In the genomic region with DNA sequence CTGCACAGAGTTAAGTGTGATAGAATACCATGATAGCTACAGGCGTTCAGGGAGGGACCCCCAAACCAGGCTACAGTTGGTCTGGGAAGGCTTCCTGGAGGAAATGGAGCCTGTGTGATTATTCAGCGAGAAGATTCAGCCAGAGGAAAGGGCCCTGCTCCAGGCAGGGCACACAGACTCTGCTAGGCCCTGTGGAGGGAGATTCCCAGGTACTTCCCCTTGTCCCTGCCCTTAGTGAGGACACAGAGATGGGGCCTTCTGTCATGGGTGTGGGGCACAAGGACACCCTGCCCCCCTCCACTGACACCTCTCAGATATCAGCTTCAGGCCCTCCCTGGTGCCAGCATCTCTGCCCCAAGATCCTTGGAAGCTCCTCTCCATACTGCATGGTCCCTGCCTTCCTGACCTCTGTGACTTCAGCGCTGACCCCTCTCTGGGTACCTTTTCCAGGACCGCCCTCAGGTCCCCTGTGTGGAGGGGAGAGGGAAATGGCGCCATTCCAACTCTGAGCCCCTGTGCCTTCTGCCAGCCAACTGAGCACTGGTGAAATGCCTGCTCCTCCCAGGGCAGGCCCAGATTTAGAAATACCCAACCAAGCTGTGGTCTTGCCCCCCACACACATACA, we compare ENCODE assay signal across 29 cellular contexts. TPM values are rescaled to one million over a fixed set of nuclear protein-coding genes. Genes with fewer than 3 reads are reported as not detected.
DNase-seq lines count a peak whose midpoint lies in the region; ATAC-seq, FAIRE-seq and TF ChIP-seq lines count a peak whose summit lies in the region.
"Had no signal": no experiment of that assay in that cellular context is flagged by ENCODE, and none has a peak within 500 bp of the region (broad histone marks: within the 10 kb centered on the region; RNA-seq: fewer than 3 reads in every experiment).

No MANE protein-coding gene starts in this region.

- no peak for TF ChIP-seq EP300 in sigmoid colon (IDR thresholded peaks at IDR 0.05)

- peaks cover 0 to 12% (median 0%) of the 10 kb centered on the region in 11 experiments; a peak in 2 of 22 replicates for H4K20me1 ChIP-seq in BLaER1 treated with 17β-estradiol and CSF1 and Interleukin-3, amounts not matched to agents 10 nM and 100 nM

- H3K4me2 ChIP-seq in BLaER1 treated with 17β-estradiol and CSF1 and Interleukin-3, amounts not matched to agents 10 nM and 100 nM, result peak overlapping the region in 4 of 11 experiments; percentile 15 to 88 (median 80); a peak in 6 of 22 replicates
- H3K4me2 ChIP-seq: A549 had no signal

- WGBS in sigmoid colon, 2 donors, result 92% methylated on average over 5 of the region's 5 CpGs

- no peak for FAIRE-seq in kidney (lab: Jason Lieb, UNC)
- FAIRE-seq: A549 had no signal

- peak overlapping the region in 3 of 11 experiments; percentile 9 to 23 (median 10); a peak in 1 of 22 replicates for H3K9ac ChIP-seq in BLaER1 treated with 17β-estradiol and CSF1 and Interleukin-3, amounts not matched to agents 10 nM and 100 nM
- H3K9ac ChIP-seq in kidney (ENCODE audit: low read length in 2 of 2), result no peak overlapping the region

- intact Hi-C loops in kidney (cut with DNase I) (loop anchor here (5.0 kb wide), 1 partner anchor 55 kb away; no protein-coding TSS in a partner anchor), sigmoid colon (cut with DNase I) (no loop called here)

- H3K36me3 ChIP-seq in BLaER1 treated with 17β-estradiol and CSF1 and Interleukin-3, amounts not matched to agents 10 nM and 100 nM, result peaks cover 0 to 14% (median 0%) of the 10 kb centered on the region in 11 experiments; a peak in 3 of 22 replicates
- H3K36me3 ChIP-seq in kidney (ENCODE audit: control insufficient read depth in 1 of 2, insufficient read depth in 2 of 2, low read length in 2 of 2) (peaks cover 6 to 7% of the 10 kb centered on the region in 2 donors), sigmoid colon (no peaks in the 10 kb centered on the region)
- H3K36me3 ChIP-seq: HAP-1, SJCRH30 had no signal

- peaks cover 29 to 52% (median 45%) of the 10 kb centered on the region in 10 experiments for H3K4me1 ChIP-seq in BLaER1 treated with 17β-estradiol and CSF1 and Interleukin-3, amounts not matched to agents 10 nM and 100 nM
- H3K4me1 ChIP-seq in kidney (ENCODE audit: control insufficient read depth in 1 of 2, insufficient read depth in 1 of 2, low read depth in 1 of 2, low read length in 2 of 2) (peaks cover 0 to 5% of the 10 kb centered on the region in 2 donors), sigmoid colon (peaks cover 0 to 34% (median 5%) of the 10 kb centered on the region in 4 donors)
- H3K4me1 ChIP-seq: A549, HAP-1 had no signal

- ATAC-seq in HG03097 (IDR thresholded peaks at IDR 0.05; ENCODE audit: low FRiP score, unreplicated experiment), result no peak
- ATAC-seq: A549, PC-3, SK-N-SH treated with all-trans-retinoic acid at 6 μM for 48 hours had no signal

- peak; percentile 60 for DNase-seq in GM13976 (ENCODE audit: low spot score)
- DNase-seq in kidney, result peak; percentile 45
- peak; percentile 56 for DNase-seq in sigmoid colon
- no peak for DNase-seq in NCI-H1694 treated with DMSO at 0.1 percent for 48 hours (lab: John Stamatoyannopoulos, UW)
- DNase-seq in occipital lobe (lab: John Stamatoyannopoulos, UW), result no peak
- DNase-seq: AML-193; C1 segment of cervical spinal cord; CD4-positive, alpha-beta memory T cell; COR-L47; DMS53; GOT3; HFFc6; Karpas-422; NCI-H1092 treated with DMSO at 0.1 percent for 48 hours; NCI-H1436; NCI-H187 treated with DMSO at 0.1 percent for 48 hours; NCI-H446; NCI-H524 treated with DMSO at 0.1 percent for 48 hours; NCI-H774; PC-3; SJCRH30 had no signal

- no peaks in the 10 kb centered on the region for H3K27me3 ChIP-seq in BLaER1 treated with 17β-estradiol and CSF1 and Interleukin-3, amounts not matched to agents 10 nM and 100 nM
- no peaks in the 10 kb centered on the region for H3K27me3 ChIP-seq in sigmoid colon
- H3K27me3 ChIP-seq: SJCRH30 had no signal

- H3K27ac ChIP-seq in BLaER1 treated with 17β-estradiol and CSF1 and Interleukin-3, amounts not matched to agents 10 nM and 100 nM, result peak overlapping the region in 6 of 11 experiments; percentile 11 to 82 (median 52); a peak in 8 of 22 replicates
- no peak overlapping the region for H3K27ac ChIP-seq in kidney (ENCODE audit: low read depth in 2 of 2, low read length in 2 of 2)
- H3K27ac ChIP-seq in sigmoid colon, result peak overlapping the region in 1 of 4 donors; percentile 3
- H3K27ac ChIP-seq: A549, HL-60, SJCRH30 had no signal

- no peak overlapping the region for H3K4me3 ChIP-seq in BLaER1 treated with 17β-estradiol and CSF1 and Interleukin-3, amounts not matched to agents 10 nM and 100 nM
- H3K4me3 ChIP-seq in kidney (ENCODE audit: low read length in 2 of 2), result no peak overlapping the region
- no peak overlapping the region for H3K4me3 ChIP-seq in sigmoid colon
- H3K4me3 ChIP-seq: A549, HAP-1, SJCRH30 had no signal

- no peak for TF ChIP-seq POLR2A in sigmoid colon (IDR thresholded peaks at IDR 0.05)

- in situ Hi-C loops in GM13976 (cut with MboI; ENCODE audit: low sequenced_read_pairs, unreplicated experiment), result loop anchor here (5.0 kb wide), 1 partner anchor 55 kb away; no protein-coding TSS in a partner anchor

- H3K9me3 ChIP-seq in BLaER1 treated with 17β-estradiol and CSF1 and Interleukin-3, amounts not matched to agents 10 nM and 100 nM (replicated peaks in 1 of 11), result no peaks in the 10 kb centered on the region
- no peaks in the 10 kb centered on the region for H3K9me3 ChIP-seq in kidney (ENCODE audit: control insufficient read depth in 1 of 2, low read length in 2 of 2)
- no peaks in the 10 kb centered on the region for H3K9me3 ChIP-seq in sigmoid colon
- H3K9me3 ChIP-seq: A549, HAP-1, SJCRH30 had no signal

- TF ChIP-seq CTCF in GM13976 (IDR thresholded peaks at IDR 0.05; ENCODE audit: borderline replicate concordance, control extremely low read depth, extremely low read depth, insufficient read depth, missing control alignments) (no peak), kidney (IDR thresholded peaks at IDR 0.05; ENCODE audit: borderline replicate concordance, extremely low read depth, insufficient read depth) (no peak), sigmoid colon (IDR thresholded peaks at IDR 0.05) (no peak)

RNA-seq across cellular contexts. Expression of a gene that starts 12.6 kb away (rescaled TPM):
- total RNA-seq in kidney (0.85 TPM), sigmoid colon (not detected), occipital lobe (not detected)
- polyA plus RNA-seq in kidney (ENCODE audit: insufficient read depth, low read depth, low replicate concordance) (1.2 TPM), sigmoid colon (1 to 10 TPM in 2 of 3 donors, under 1 TPM in 1; 0.92 to 1.8 (median 1.3) TPM)
- total RNA-seq: CD4-positive, alpha-beta memory T cell; Daoy; G401; HFFc6; SJCRH30 had no signal
- polyA plus RNA-seq: A549; CD4-positive, alpha-beta memory T cell had no signal

RNA-seq across cellular contexts. Expression of a gene that starts 16.5 kb away (rescaled TPM):
- 48.2 TPM for total RNA-seq in kidney
- 78.1 TPM for polyA plus RNA-seq in kidney (ENCODE audit: insufficient read depth, low read depth, low replicate concordance)
- total RNA-seq in sigmoid colon, result 10 to 100 TPM; 23.5 to 44.3 (median 41.2) TPM
- 10 to 100 TPM; 51.2 to 94.3 (median 74.7) TPM for polyA plus RNA-seq in sigmoid colon
- total RNA-seq in occipital lobe, result 1.4 TPM

Comparison
In these comparisons a context has a peak if more than half of its experiments do, and no peak if none do; other contexts are left out.
1. H3K27ac ChIP-seq: peak in BLaER1 treated with 17β-estradiol and CSF1 and Interleukin-3, amounts not matched to agents 10 nM and 100 nM (6 of 11); none in kidney (0 of 2).
2. DNase-seq: peak in GM13976 (single experiment), kidney (single experiment) and sigmoid colon (single experiment); none in NCI-H1694 treated with DMSO at 0.1 percent for 48 hours (single experiment) and occipital lobe (single experiment).
3. RNA of a gene that starts 16.5 kb away (total RNA-seq): 48.2 TPM in kidney (single experiment) and 23.5 to 44.3 TPM in sigmoid colon; 1.4 TPM in occipital lobe (single experiment); every median in the first group is over 10 times any median in the second.